ENCODE assay signal across 21 cellular contexts in genomic region chr18:46070232-46070631, GRCh38. TPM values are rescaled to one million over a fixed set of nuclear protein-coding genes. Genes with fewer than 3 reads are reported as not detected.
DNase-seq lines count a peak whose midpoint lies in the region; ATAC-seq and TF ChIP-seq lines count a peak whose summit lies in the region.
"Had no signal": no experiment of that assay in that cellular context is flagged by ENCODE, and none has a peak within 500 bp of the region (broad histone marks: within the 10 kb centered on the region; RNA-seq: fewer than 3 reads in every experiment).

No MANE protein-coding gene starts in this region.

- H3K27ac Mint-ChIP-seq in T-helper 2 cell treated with Interferon-gamma antibody and Interleukin-4, amounts not matched to agents 5 μg/mL and 100 μg/mL, for 36 hours: no peak overlapping the region
- no peak overlapping the region for H3K27ac Mint-ChIP-seq in central memory CD8-positive, alpha-beta T cell (ENCODE audit: low read depth)
- no peak overlapping the region for H3K27ac Mint-ChIP-seq in neural crest cell (ENCODE audit: unreplicated experiment)

- intact Hi-C loops in IMR-90 (cut with micrococcal nuclease): loop anchor here (5.0 kb wide), 1 partner anchor 143 kb away; no protein-coding TSS in a partner anchor
- intact Hi-C loops in lower lobe of right lung (cut with DNase I): no loop called here

- H3K4me2 ChIP-seq in IMR-90 (ENCODE audit: low read depth, low read length): no peak overlapping the region

- no TSS peak for BruUV-seq in IMR-90 (replicated peaks; lab: Mats Ljungman, UMichigan)

- no CpG with 5 or more reads among the region's 6 CpGs for WGBS in IMR-90 (ENCODE audit: extremely low coverage in 2 of 2, insufficient read length in 1 of 2), 2 experiments

- no peak overlapping the region for H2AFZ ChIP-seq in IMR-90 (replicated peaks; ENCODE audit: low read length, poor library complexity)

- H2AK5ac ChIP-seq in IMR-90 (ENCODE audit: low read depth, low read length): peak overlapping the region; percentile 57; the same call in 1 of the 2 replicates

- H3K56ac ChIP-seq in IMR-90 (ENCODE audit: extremely low read depth, insufficient read depth, low read length): no peak overlapping the region

- peak overlapping the region; percentile 12 for H2BK120ac ChIP-seq in IMR-90 (ENCODE audit: low read depth, low read length)

- peak overlapping the region; percentile 84 for H2BK5ac ChIP-seq in IMR-90 (ENCODE audit: low read depth, low read length, poor library complexity, severe bottlenecking)

- H3K36me3 ChIP-seq in IMR-90 (ENCODE audit: control insufficient read depth, insufficient read depth, low read length): no peaks in the 10 kb centered on the region
- no peaks in the 10 kb centered on the region for H3K36me3 ChIP-seq in lower lobe of right lung
- H3K36me3 ChIP-seq: ascending aorta, uterus had no signal

- H3K36me3 Mint-ChIP-seq in T-helper 2 cell treated with Interferon-gamma antibody and Interleukin-4, amounts not matched to agents 5 μg/mL and 100 μg/mL, for 36 hours (ENCODE audit: low read depth): peaks cover 7% of the 10 kb centered on the region
- H3K36me3 Mint-ChIP-seq in central memory CD8-positive, alpha-beta T cell (ENCODE audit: insufficient read depth): peaks cover 4% of the 10 kb centered on the region
- no peaks in the 10 kb centered on the region for H3K36me3 Mint-ChIP-seq in neural crest cell (ENCODE audit: low read depth)
- H3K36me3 Mint-ChIP-seq: IgD-negative memory B cell had no signal

- TF ChIP-seq CTCF in IMR-90 (conservative IDR thresholded peaks at IDR 0.05; ENCODE audit: low read depth, low read length): no peak
- no peak for TF ChIP-seq CTCF in neural crest cell (conservative IDR thresholded peaks at IDR 0.05)
- no peak for TF ChIP-seq CTCF in lower lobe of right lung (IDR thresholded peaks at IDR 0.05)

- H3K23ac ChIP-seq in IMR-90 (ENCODE audit: low read depth, low read length): peak overlapping the region; percentile 6

- peak overlapping the region; percentile 81 for H3K4me3 Mint-ChIP-seq in T-helper 2 cell treated with Interferon-gamma antibody and Interleukin-4, amounts not matched to agents 5 μg/mL and 100 μg/mL, for 36 hours
- H3K4me3 Mint-ChIP-seq in central memory CD8-positive, alpha-beta T cell: peak overlapping the region; percentile 79
- peak overlapping the region; percentile 66 for H3K4me3 Mint-ChIP-seq in neural crest cell

- H3K27me3 ChIP-seq in IMR-90 (ENCODE audit: control insufficient read depth, insufficient read depth, low read length) (no peaks in the 10 kb centered on the region), lower lobe of right lung (ENCODE audit: low read depth) (no peaks in the 10 kb centered on the region)
- H3K27me3 ChIP-seq: ascending aorta, MG63, uterus had no signal

- ATAC-seq in IMR-90 (ENCODE audit: low read depth) (no peak), lower lobe of right lung (no peak)
- ATAC-seq in central memory CD8-positive, alpha-beta T cell (replicated peaks; ENCODE audit: extremely low read depth, poor library complexity, severe bottlenecking): no peak

- H3K9me1 ChIP-seq in IMR-90 (ENCODE audit: insufficient read depth, low read length): peaks cover 6% of the 10 kb centered on the region

- H3K14ac ChIP-seq in IMR-90 (replicated peaks; ENCODE audit: low read depth, low read length): 0 out of 2 replicates have a peak overlapping the region, but pooled peaks have one; percentile 11

- in situ Hi-C loops in IMR-90 (cut with MboI; ENCODE audit: low sequenced_read_pairs): loop anchor here (5.0 to 10.0 kb wide), 2 partner anchors 93 to 405 kb away; no protein-coding TSS in a partner anchor

- no peak overlapping the region for H3K4me3 ChIP-seq in IMR-90 (ENCODE audit: insufficient read depth, low read depth, low read length)
- H3K4me3 ChIP-seq in lower lobe of right lung: no peak overlapping the region
- H3K4me3 ChIP-seq: MG63 had no signal

- H3K27ac ChIP-seq in IMR-90 (ENCODE audit: insufficient read depth, low read length) (no peak overlapping the region), lower lobe of right lung (no peak overlapping the region)
- H3K27ac ChIP-seq: 22Rv1, uterus had no signal

- CTCF ChIA-PET in IMR-90 (lab: Yijun Ruan, JAX): no interaction called here

- H4K91ac ChIP-seq in IMR-90 (ENCODE audit: insufficient read depth, low read depth, low read length): peak overlapping the region; percentile 38; the same call in 1 of the 2 replicates

- H3K9me3 ChIP-seq in IMR-90 (ENCODE audit: control insufficient read depth, insufficient read depth, low read length) (no peaks in the 10 kb centered on the region), lower lobe of right lung (no peaks in the 10 kb centered on the region)
- H3K9me3 ChIP-seq: ascending aorta, MG63, uterus had no signal

- no peaks in the 10 kb centered on the region; the same call in 1 of the 2 replicates for H4K20me1 ChIP-seq in IMR-90 (ENCODE audit: insufficient read depth, low read length)

- peak overlapping the region; percentile 1 for H3K4ac ChIP-seq in IMR-90 (ENCODE audit: low read depth, low read length)

- no peak overlapping the region for H3K9ac ChIP-seq in IMR-90 (ENCODE audit: low read depth, low read length)

- dilution Hi-C loops in IMR-90 (cut with HindIII; ENCODE audit: low sequenced_read_pairs, unreplicated experiment): no loop called here

- POLR2A ChIA-PET in IMR-90 (lab: Charles Lee; ENCODE audit: unreplicated experiment): no interaction called here

- peak overlapping the region; percentile 74 for H3K18ac ChIP-seq in IMR-90 (ENCODE audit: low read depth, low read length)

- peak overlapping the region; percentile 78 for H2BK20ac ChIP-seq in IMR-90 (ENCODE audit: low read depth, low read length)

- no peak for TF ChIP-seq POLR2A in IMR-90 (IDR thresholded peaks at IDR 0.05; ENCODE audit: low read depth, low read length)

- H4K5ac ChIP-seq in IMR-90 (ENCODE audit: low read depth, low read length): peak overlapping the region; percentile 58; the same call in 1 of the 2 replicates

- no peak for DNase-seq in T-helper 2 cell treated with Interferon-gamma antibody and Interleukin-4, amounts not matched to agents 5 μg/mL and 100 μg/mL, for 36 hours (ENCODE audit: low spot score)
- DNase-seq in T-helper 2 cell (no peak), IMR-90 (no peak), neural crest cell (ENCODE audit: low read depth, low spot score) (no peak), nucleus accumbens (lab: John Stamatoyannopoulos, UW) (no peak), SK-N-DZ (ENCODE audit: low spot score) (no peak), lower lobe of right lung (no peak)
- no peak for DNase-seq in central memory CD8-positive, alpha-beta T cell (ENCODE audit: low spot score in 2 of 2)
- DNase-seq: activated CD8-positive, alpha-beta memory T cell treated with anti-CD3 and anti-CD28 coated beads, Interleukin-2, amount 50 U/mL, for 4 hours; activated naive CD4-positive, alpha-beta T cell; Calu3; glutamatergic neuron; MG63; NCI-H1436 treated with DMSO at 0.1 percent for 48 hours; NCI-H2171; NCI-H526 treated with DMSO at 0.1 percent for 48 hours; occipital lobe; uterus had no signal

- H4K8ac ChIP-seq in IMR-90 (ENCODE audit: low read depth in 2 of 2, low read length in 2 of 2): peak overlapping the region in 1 of 2 experiments; percentile 38; a peak in 2 of 4 replicates

- H2BK15ac ChIP-seq in IMR-90 (ENCODE audit: low read depth, low read length): no peak overlapping the region; the same call in 2 of the 3 replicates

- peaks cover 7 to 47% of the 10 kb centered on the region in 2 experiments; a peak in 3 of 4 replicates for H3K79me1 ChIP-seq in IMR-90 (ENCODE audit: low read depth in 1 of 2, low read length in 2 of 2)

- peaks cover 32% of the 10 kb centered on the region for H3K4me1 Mint-ChIP-seq in T-helper 2 cell treated with Interferon-gamma antibody and Interleukin-4, amounts not matched to agents 5 μg/mL and 100 μg/mL, for 36 hours (ENCODE audit: low read depth)
- H3K4me1 Mint-ChIP-seq in central memory CD8-positive, alpha-beta T cell: peaks cover 44% of the 10 kb centered on the region
- H3K4me1 Mint-ChIP-seq in neural crest cell: peaks cover 7% of the 10 kb centered on the region

- no peak for TF ChIP-seq RAD21 in IMR-90 (IDR thresholded peaks at IDR 0.05; ENCODE audit: low read length)

- H3K4me1 ChIP-seq in IMR-90 (ENCODE audit: control insufficient read depth, insufficient read depth, low read length) (peaks cover 18% of the 10 kb centered on the region), lower lobe of right lung (peaks cover 40% of the 10 kb centered on the region)

- H3K27me3 Mint-ChIP-seq in T-helper 2 cell treated with Interferon-gamma antibody and Interleukin-4, amounts not matched to agents 5 μg/mL and 100 μg/mL, for 36 hours (ENCODE audit: low read depth): no peaks in the 10 kb centered on the region
- H3K27me3 Mint-ChIP-seq in central memory CD8-positive, alpha-beta T cell: no peaks in the 10 kb centered on the region
- H3K27me3 Mint-ChIP-seq in neural crest cell (ENCODE audit: low read depth): peaks cover 10% of the 10 kb centered on the region

- H2AK9ac ChIP-seq in IMR-90 (replicated peaks; ENCODE audit: low read depth, low read length, poor library complexity): peak overlapping the region; percentile 87

- H3K9me3 Mint-ChIP-seq in T-helper 2 cell treated with Interferon-gamma antibody and Interleukin-4, amounts not matched to agents 5 μg/mL and 100 μg/mL, for 36 hours: peaks cover 3% of the 10 kb centered on the region
- H3K9me3 Mint-ChIP-seq in central memory CD8-positive, alpha-beta T cell: no peaks in the 10 kb centered on the region
- no peaks in the 10 kb centered on the region for H3K9me3 Mint-ChIP-seq in neural crest cell
- H3K9me3 Mint-ChIP-seq: IgD-negative memory B cell had no signal

RNA-seq across cellular contexts. Expression of gene PSTPIP2, which starts 1.8 kb away (rescaled TPM):
- total RNA-seq in IMR-90 (2012; rRNA removed): 10.4 and 14.4 TPM in 2 replicates
- 10.2 and 12.4 TPM in 2 replicates for polyA plus RNA-seq in IMR-90 (2012; rRNA removed)
- 4.4 and 6.6 TPM in 2 replicates for polyA plus RNA-seq in IMR-90 (2012; cell fraction: cytosol; rRNA removed)
- 5.0 and 26.6 TPM in 2 replicates for polyA plus RNA-seq in IMR-90 (2012; cell fraction: nucleus; rRNA removed; ENCODE audit: low replicate concordance)
- total RNA-seq in neural crest cell: 7.0 and 7.1 TPM in 2 replicates
- polyA plus RNA-seq in SK-N-DZ (2014; cell fraction: cytosol; rRNA removed): 9.2 TPM in 2 replicates
- polyA plus RNA-seq in SK-N-DZ (2014; cell fraction: nucleus; rRNA removed): 2.7 and 9.1 TPM in 2 replicates
- 11.5 TPM for total RNA-seq in lower lobe of right lung

RNA-seq across cellular contexts. Expression of gene ATP5F1A, which starts 27.9 kb away (rescaled TPM):
- total RNA-seq in IMR-90 (2012; rRNA removed) (1,085 and 1,283 TPM in 2 replicates), neural crest cell (508 and 524 TPM in 2 replicates), lower lobe of right lung (238 TPM)
- polyA plus RNA-seq in IMR-90 (2012; rRNA removed): 515 and 543 TPM in 2 replicates
- 309 and 561 TPM in 2 replicates for polyA plus RNA-seq in IMR-90 (2012; cell fraction: cytosol; rRNA removed)
- polyA plus RNA-seq in IMR-90 (2012; cell fraction: nucleus; rRNA removed; ENCODE audit: low replicate concordance): 157 and 333 TPM in 2 replicates
- 787 and 820 TPM in 2 replicates for polyA plus RNA-seq in SK-N-DZ (2014; cell fraction: cytosol; rRNA removed)
- polyA plus RNA-seq in SK-N-DZ (2014; cell fraction: nucleus; rRNA removed): 336 and 516 TPM in 2 replicates

RNA-seq across cellular contexts. Expression of gene HAUS1, which starts 34.0 kb away (rescaled TPM):
- total RNA-seq in IMR-90 (2012; rRNA removed) (25.3 and 32.2 TPM in 2 replicates), neural crest cell (94.9 and 103 TPM in 2 replicates), lower lobe of right lung (17.8 TPM)
- 33.4 and 55.0 TPM in 2 replicates for polyA plus RNA-seq in IMR-90 (2012; rRNA removed)
- 3.9 and 5.2 TPM in 2 replicates for polyA plus RNA-seq in IMR-90 (2012; cell fraction: cytosol; rRNA removed)
- polyA plus RNA-seq in IMR-90 (2012; cell fraction: nucleus; rRNA removed; ENCODE audit: low replicate concordance): 0.58 and 6.2 TPM in 2 replicates
- polyA plus RNA-seq in SK-N-DZ (2014; cell fraction: cytosol; rRNA removed): 100 and 105 TPM in 2 replicates
- 67.4 and 82.3 TPM in 2 replicates for polyA plus RNA-seq in SK-N-DZ (2014; cell fraction: nucleus; rRNA removed)
